ENCODE assay signal across 13 cellular contexts in the genomic region with DNA sequence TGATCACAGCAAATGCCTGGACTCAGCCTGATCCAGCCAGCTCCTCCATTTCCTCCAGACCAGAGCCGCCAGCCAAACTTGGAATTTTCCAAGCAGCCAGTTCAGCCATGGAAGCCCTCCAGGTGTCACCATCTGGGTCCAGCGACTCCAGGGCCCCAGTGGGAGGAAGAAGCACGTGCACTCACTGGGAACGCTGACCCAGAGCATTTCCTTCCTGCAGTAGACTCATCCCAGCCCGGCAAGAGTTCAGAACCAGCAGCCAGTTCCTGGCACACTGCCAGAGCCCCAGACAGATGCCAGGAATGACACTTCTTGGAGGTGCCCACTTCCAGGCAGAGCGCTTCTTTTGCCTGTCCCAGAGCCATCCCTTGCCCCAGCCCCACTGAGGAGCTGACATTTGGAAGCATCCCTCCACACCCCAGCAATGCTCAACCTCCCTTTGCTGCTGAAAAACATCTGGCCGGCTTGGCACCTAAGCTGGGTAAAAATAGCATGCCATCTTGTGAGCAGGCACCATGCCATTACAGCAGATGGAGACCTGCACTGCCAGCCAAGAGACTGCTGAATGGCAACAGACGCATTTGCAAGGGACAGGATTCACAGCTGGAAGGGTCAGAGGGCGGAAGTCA.
DNase-seq lines count a peak whose midpoint lies in the region; ATAC-seq and TF ChIP-seq lines count a peak whose summit lies in the region.
"Had no signal": no experiment of that assay in that cellular context is flagged by ENCODE, and none has a peak within 500 bp of the region (broad histone marks: within the 10 kb centered on the region; RNA-seq: fewer than 3 reads in every experiment).

No MANE protein-coding gene starts in this region.

- no peaks in the 10 kb centered on the region for H3K9me3 Mint-ChIP-seq in stimulated activated naive CD8-positive, alpha-beta T cell treated with anti-CD3 and anti-CD28 coated beads, Interleukin-15, amount 100 ng/mL, for 72 hours
- H3K9me3 Mint-ChIP-seq: activated T-helper 2 cell treated with anti-CD3 and anti-CD28 coated beads, Interferon-gamma antibody, Interleukin-2, Interleukin-4, amounts not matched to agents 10 μg/mL and 5 μg/mL and 100 μg/mL, durations not matched to agents 14 hours and 24 hours and 36 hours; natural killer cell; stimulated activated memory B cell treated with anti-CD40 and anti-IgM and Interleukin-4, amounts not matched to agents 10 μg/mL and 1 μg/mL and 100 μg/mL, for 72 hours had no signal

- H3K36me3 ChIP-seq in colonic mucosa (no peaks in the 10 kb centered on the region), left lung (no peaks in the 10 kb centered on the region)

- no peaks in the 10 kb centered on the region for H3K4me1 ChIP-seq in colonic mucosa
- peaks cover 7 to 16% of the 10 kb centered on the region in 2 donors for H3K4me1 ChIP-seq in left lung

- H3K27me3 ChIP-seq in colonic mucosa (no peaks in the 10 kb centered on the region), left lung (no peaks in the 10 kb centered on the region)

- H3K27ac Mint-ChIP-seq in stimulated activated naive CD8-positive, alpha-beta T cell treated with anti-CD3 and anti-CD28 coated beads, Interleukin-15, amount 100 ng/mL, for 72 hours: no peak overlapping the region
- H3K27ac Mint-ChIP-seq: activated CD4-positive, alpha-beta T cell treated with anti-CD3 and anti-CD28 coated beads for 36 hours; activated T-helper 2 cell treated with anti-CD3 and anti-CD28 coated beads, Interferon-gamma antibody, Interleukin-2, Interleukin-4, amounts not matched to agents 10 μg/mL and 5 μg/mL and 100 μg/mL, durations not matched to agents 14 hours and 24 hours and 36 hours; natural killer cell; stimulated activated memory B cell treated with anti-CD40 and anti-IgM and Interleukin-4, amounts not matched to agents 10 μg/mL and 1 μg/mL and 100 μg/mL, for 72 hours had no signal

- peaks cover 14% of the 10 kb centered on the region for H3K4me1 Mint-ChIP-seq in stimulated activated naive CD8-positive, alpha-beta T cell treated with anti-CD3 and anti-CD28 coated beads, Interleukin-15, amount 100 ng/mL, for 72 hours
- H3K4me1 Mint-ChIP-seq: natural killer cell had no signal

- H3K4me3 ChIP-seq in colonic mucosa: no peak overlapping the region
- no peak overlapping the region for H3K4me3 ChIP-seq in left lung
- H3K4me3 ChIP-seq: GM12878 had no signal

- H3K9ac ChIP-seq in colonic mucosa (ENCODE audit: low read depth in 2 of 2, low read length in 2 of 2): no peak overlapping the region

- intact Hi-C loops in colonic mucosa (cut with DNase I) (no loop called here), left lung (cut with DNase I) (no loop called here)

- no peak overlapping the region for H3K4me3 Mint-ChIP-seq in stimulated activated naive CD8-positive, alpha-beta T cell treated with anti-CD3 and anti-CD28 coated beads, Interleukin-15, amount 100 ng/mL, for 72 hours
- H3K4me3 Mint-ChIP-seq: activated CD4-positive, alpha-beta T cell treated with anti-CD3 and anti-CD28 coated beads for 36 hours; natural killer cell; stimulated activated memory B cell treated with anti-CD40 and anti-IgM and Interleukin-4, amounts not matched to agents 10 μg/mL and 1 μg/mL and 100 μg/mL, for 72 hours had no signal

- no peak overlapping the region for H3K27ac ChIP-seq in colonic mucosa
- no peak overlapping the region for H3K27ac ChIP-seq in left lung
- peak overlapping the region; percentile 67 for H3K27ac ChIP-seq in temporal lobe (ENCODE audit: low read depth, low read length)

- TF ChIP-seq CTCF in colonic mucosa (IDR thresholded peaks at IDR 0.05) (no peak), left lung (IDR thresholded peaks at IDR 0.05) (no peak), GM20000 (IDR thresholded peaks at IDR 0.05; ENCODE audit: extremely low read depth, missing control alignments) (no peak)

- peak; percentile 43 for ATAC-seq in left lung
- no peak for ATAC-seq in GM18519 (IDR thresholded peaks at IDR 0.05; ENCODE audit: low FRiP score, unreplicated experiment)
- no peak for ATAC-seq in stimulated activated naive CD8-positive, alpha-beta T cell treated with anti-CD3 and anti-CD28 coated beads, Interleukin-15, amount 100 ng/mL, for 72 hours
- ATAC-seq: activated CD4-positive, alpha-beta T cell treated with anti-CD3 and anti-CD28 coated beads for 36 hours; GM12878; natural killer cell; stimulated activated memory B cell treated with anti-CD40 and anti-IgM and Interleukin-4, amounts not matched to agents 10 μg/mL and 1 μg/mL and 100 μg/mL, for 72 hours had no signal

- DNase-seq in NCI-H1092 treated with DMSO at 0.1 percent for 48 hours (lab: John Stamatoyannopoulos, UW): peak; percentile 69
- peak; percentile 37 for DNase-seq in colonic mucosa
- DNase-seq in left lung: no peak
- DNase-seq in GM20000 (ENCODE audit: low spot score): no peak
- DNase-seq in stimulated activated naive CD8-positive, alpha-beta T cell treated with anti-CD3 and anti-CD28 coated beads, Interleukin-15, amount 100 ng/mL, for 72 hours: no peak
- no peak for DNase-seq in T1000 (lab: John Stamatoyannopoulos, UW)
- DNase-seq: activated CD4-positive, alpha-beta T cell treated with anti-CD3 and anti-CD28 coated beads for 36 hours; natural killer cell had no signal

- no peaks in the 10 kb centered on the region for H3K27me3 Mint-ChIP-seq in stimulated activated naive CD8-positive, alpha-beta T cell treated with anti-CD3 and anti-CD28 coated beads, Interleukin-15, amount 100 ng/mL, for 72 hours
- H3K27me3 Mint-ChIP-seq: activated CD4-positive, alpha-beta T cell treated with anti-CD3 and anti-CD28 coated beads for 36 hours had no signal

- H3K9me3 ChIP-seq in colonic mucosa: no peaks in the 10 kb centered on the region
- H3K9me3 ChIP-seq in left lung: no peaks in the 10 kb centered on the region

Comparison
In these comparisons a context has a peak if more than half of its experiments do, and no peak if none do; other contexts are left out.
1. DNase-seq: peak in NCI-H1092 treated with DMSO at 0.1 percent for 48 hours (single experiment) and colonic mucosa (single experiment); none in left lung (0 of 2), GM20000 (single experiment), stimulated activated naive CD8-positive, alpha-beta T cell treated with anti-CD3 and anti-CD28 coated beads, Interleukin-15, amount 100 ng/mL, for 72 hours (0 of 2) and T1000 (single experiment).